In the genomic region with DNA sequence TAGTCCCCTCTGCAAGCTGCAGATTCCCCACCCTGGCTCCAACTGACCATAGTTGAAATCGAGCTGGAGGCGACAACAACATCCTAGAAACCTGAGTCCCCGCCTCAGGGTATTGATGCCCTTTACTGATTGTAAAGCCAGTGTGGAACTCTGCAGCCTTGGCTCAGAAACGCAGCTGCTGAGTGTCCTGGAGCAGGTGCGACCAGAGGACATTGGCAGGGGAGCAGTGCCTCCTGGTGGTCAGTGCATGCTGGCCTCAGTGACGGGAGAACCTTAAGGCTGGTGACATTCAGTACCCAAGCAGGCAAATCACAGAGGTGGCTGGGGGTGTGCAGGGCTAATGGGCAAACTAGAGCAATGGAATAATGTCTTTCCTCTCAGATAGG, we compare ENCODE assay signal across 8 cellular contexts. TPM values are rescaled to one million over a fixed set of nuclear protein-coding genes. Genes with fewer than 3 reads are reported as not detected.
DNase-seq lines count a peak whose midpoint lies in the region; ATAC-seq and TF ChIP-seq lines count a peak whose summit lies in the region.

No MANE protein-coding gene starts in this region.

- TF ChIP-seq CTCF in fibroblast of mammary gland (conservative IDR thresholded peaks at IDR 0.05; ENCODE audit: control insufficient read depth, insufficient read depth, low read depth, low read length) (peak; percentile 52), osteocyte (IDR thresholded peaks at IDR 0.05) (peak; percentile 21)

- no peak overlapping the region for H3K4me3 Mint-ChIP-seq in osteocyte (ENCODE audit: unreplicated experiment)
- H3K4me3 Mint-ChIP-seq in activated T-helper 2 cell treated with anti-CD3 and anti-CD28 coated beads, Interferon-gamma antibody, Interleukin-2, Interleukin-4, amounts not matched to agents 10 μg/mL and 5 μg/mL and 100 μg/mL, durations not matched to agents 14 hours and 24 hours and 36 hours (ENCODE audit: low read depth), result no peak overlapping the region

- no peaks in the 10 kb centered on the region for H3K4me1 Mint-ChIP-seq in osteocyte (ENCODE audit: unreplicated experiment)
- no peaks in the 10 kb centered on the region for H3K4me1 Mint-ChIP-seq in activated T-helper 2 cell treated with anti-CD3 and anti-CD28 coated beads, Interferon-gamma antibody, Interleukin-2, Interleukin-4, amounts not matched to agents 10 μg/mL and 5 μg/mL and 100 μg/mL, durations not matched to agents 14 hours and 24 hours and 36 hours (ENCODE audit: low read depth)

- DNase-seq in EL (peak; percentile 18), NCI-H128 (lab: John Stamatoyannopoulos, UW; ENCODE audit: unreplicated experiment) (peak; percentile 25), fibroblast of mammary gland (ENCODE audit: low read depth) (peak; percentile 32), osteocyte (ENCODE audit: extremely low spot score, unreplicated experiment) (no peak)
- DNase-seq in activated CD8-positive, alpha-beta memory T cell treated with anti-CD3 and anti-CD28 coated beads for 24 hours, result peak; percentile 73
- no peak for DNase-seq in activated T-helper 2 cell treated with anti-CD3 and anti-CD28 coated beads, Interferon-gamma antibody, Interleukin-2, Interleukin-4, amounts not matched to agents 10 μg/mL and 5 μg/mL and 100 μg/mL, durations not matched to agents 14 hours and 24 hours and 36 hours (ENCODE audit: low spot score)

- no peak overlapping the region for H3K4me3 ChIP-seq in fibroblast of mammary gland (ENCODE audit: control insufficient read depth, low read depth, low read length)

- H3K27me3 Mint-ChIP-seq in osteocyte (ENCODE audit: unreplicated experiment), result no peaks in the 10 kb centered on the region
- H3K27me3 Mint-ChIP-seq in activated T-helper 2 cell treated with anti-CD3 and anti-CD28 coated beads, Interferon-gamma antibody, Interleukin-2, Interleukin-4, amounts not matched to agents 10 μg/mL and 5 μg/mL and 100 μg/mL, durations not matched to agents 14 hours and 24 hours and 36 hours (ENCODE audit: low read depth), result no peaks in the 10 kb centered on the region

- peaks cover 22% of the 10 kb centered on the region for H3K9me3 Mint-ChIP-seq in osteocyte (ENCODE audit: unreplicated experiment)
- no peaks in the 10 kb centered on the region for H3K9me3 Mint-ChIP-seq in activated T-helper 2 cell treated with anti-CD3 and anti-CD28 coated beads, Interferon-gamma antibody, Interleukin-2, Interleukin-4, amounts not matched to agents 10 μg/mL and 5 μg/mL and 100 μg/mL, durations not matched to agents 14 hours and 24 hours and 36 hours

- H3K36me3 Mint-ChIP-seq in osteocyte (ENCODE audit: unreplicated experiment), result no peaks in the 10 kb centered on the region
- no peaks in the 10 kb centered on the region for H3K36me3 Mint-ChIP-seq in activated T-helper 2 cell treated with anti-CD3 and anti-CD28 coated beads, Interferon-gamma antibody, Interleukin-2, Interleukin-4, amounts not matched to agents 10 μg/mL and 5 μg/mL and 100 μg/mL, durations not matched to agents 14 hours and 24 hours and 36 hours (ENCODE audit: low read depth)

- ATAC-seq in GM19397 (IDR thresholded peaks at IDR 0.05; ENCODE audit: unreplicated experiment) (no peak), HG02678 (IDR thresholded peaks at IDR 0.05; ENCODE audit: unreplicated experiment) (no peak)

- intact Hi-C loops in activated T-helper 2 cell treated with anti-CD3 and anti-CD28 coated beads, Interferon-gamma antibody, Interleukin-2, Interleukin-4, amounts not matched to agents 10 μg/mL and 5 μg/mL and 100 μg/mL, durations not matched to agents 14 hours and 24 hours and 36 hours (cut with micrococcal nuclease), result no loop called here

- no peak overlapping the region for H3K27ac Mint-ChIP-seq in osteocyte (ENCODE audit: unreplicated experiment)
- no peak overlapping the region for H3K27ac Mint-ChIP-seq in activated T-helper 2 cell treated with anti-CD3 and anti-CD28 coated beads, Interferon-gamma antibody, Interleukin-2, Interleukin-4, amounts not matched to agents 10 μg/mL and 5 μg/mL and 100 μg/mL, durations not matched to agents 14 hours and 24 hours and 36 hours

RNA-seq across cellular contexts. Expression of gene ZNF354B, which starts 20.4 kb away (rescaled TPM):
- 18.9 and 20.0 TPM in 2 replicates for total RNA-seq in osteocyte
- 13.8 and 16.4 TPM in 2 replicates for total RNA-seq in activated T-helper 2 cell treated with anti-CD3 and anti-CD28 coated beads, Interferon-gamma antibody, Interleukin-2, Interleukin-4, amounts not matched to agents 10 μg/mL and 5 μg/mL and 100 μg/mL, durations not matched to agents 14 hours and 24 hours and 36 hours

RNA-seq across cellular contexts. Expression of gene ZFP2, which starts 56.4 kb away (rescaled TPM):
- total RNA-seq in osteocyte, result 1.2 and 1.7 TPM in 2 replicates
- total RNA-seq in activated T-helper 2 cell treated with anti-CD3 and anti-CD28 coated beads, Interferon-gamma antibody, Interleukin-2, Interleukin-4, amounts not matched to agents 10 μg/mL and 5 μg/mL and 100 μg/mL, durations not matched to agents 14 hours and 24 hours and 36 hours, result 0.18 TPM in 1 of 2 replicates, not detected in the other

Comparison
In these comparisons a context has a peak if more than half of its experiments do, and no peak if none do; other contexts are left out.
1. DNase-seq: peak in EL (single experiment), NCI-H128 (single experiment), activated CD8-positive, alpha-beta memory T cell treated with anti-CD3 and anti-CD28 coated beads for 24 hours (single experiment) and fibroblast of mammary gland (single experiment); none in osteocyte (single experiment) and activated T-helper 2 cell treated with anti-CD3 and anti-CD28 coated beads, Interferon-gamma antibody, Interleukin-2, Interleukin-4, amounts not matched to agents 10 μg/mL and 5 μg/mL and 100 μg/mL, durations not matched to agents 14 hours and 24 hours and 36 hours (single experiment).